In genomic region chr1:5709976-5710375, GRCh38 we compare ENCODE assay signal across 21 cellular contexts.
"Had no signal": no experiment of that assay in that cellular context is flagged by ENCODE, and none has a peak within 500 bp of the region (broad histone marks: within the 10 kb centered on the region; RNA-seq: fewer than 3 reads in every experiment).

No MANE protein-coding gene starts in this region.

- H3K9me3 ChIP-seq: ovary, prostate gland had no signal

- H3K4me1 ChIP-seq: left lung, prostate gland, tibial nerve had no signal

- H3K36me3 ChIP-seq: left lung, ovary, prostate gland, tibial nerve had no signal

- H3K4me1 Mint-ChIP-seq: mesothelial cell of epicardium; naive thymus-derived CD8-positive, alpha-beta T cell had no signal

- DNase-seq: activated CD4-positive, alpha-beta T cell treated with anti-CD3 and anti-CD28 coated beads for 1 hour; activated CD4-positive, alpha-beta T cell treated with anti-CD3 and anti-CD28 coated beads, Interleukin-2, amount 50 U/mL, for 1 hour; activated CD8-positive, alpha-beta T cell treated with anti-CD3 and anti-CD28 coated beads, Interleukin-2, amount 10 ng/mL, durations not matched to agents 7 days and 5 days; activated gamma-delta T cell; caudate nucleus; dermis blood vessel endothelial cell; effector memory CD4-positive, alpha-beta T cell; foreskin melanocyte; immature natural killer cell; naive thymus-derived CD8-positive, alpha-beta T cell; ovary; stimulated activated CD4-positive, alpha-beta T cell treated with anti-CD3 and anti-CD28 coated beads, Interleukin-4, amount 100 ng/mL, for 24 hours; stimulated activated naive CD8-positive, alpha-beta T cell treated with anti-CD3 and anti-CD28 coated beads, Interleukin-15, Interleukin-2, amounts not matched to agents 100 U/mL and 50 U/mL, for 24 hours; T-helper 9 cell had no signal

- H3K27ac ChIP-seq: left lung, ovary, prostate gland, tibial nerve had no signal

- H3K27ac Mint-ChIP-seq: activated CD8-positive, alpha-beta T cell treated with anti-CD3 and anti-CD28 coated beads, Interleukin-2, amount 10 ng/mL, durations not matched to agents 7 days and 5 days; activated naive CD4-positive, alpha-beta T cell treated with anti-CD3 and anti-CD28 coated beads, Interleukin-2, amount 50 U/mL, for 72 hours; activated T-helper 1 cell treated with anti-CD3 and anti-CD28 coated beads, Interleukin-12 subunit alpha, Interleukin-12 subunit beta, Interleukin-2, Interleukin-4 antibody, amounts not matched to agents 30 ng/mL and 10 ng/mL and 1 ng/mL, durations not matched to agents 14 hours and 24 hours and 36 hours; brain; mesothelial cell of epicardium; naive thymus-derived CD8-positive, alpha-beta T cell had no signal

- H3K36me3 Mint-ChIP-seq: activated naive CD4-positive, alpha-beta T cell treated with anti-CD3 and anti-CD28 coated beads, Interleukin-2, amount 50 U/mL, for 72 hours; brain; immature natural killer cell; naive thymus-derived CD8-positive, alpha-beta T cell had no signal

- H3K9me3 Mint-ChIP-seq: activated naive CD4-positive, alpha-beta T cell treated with anti-CD3 and anti-CD28 coated beads, Interleukin-2, amount 50 U/mL, for 72 hours had no signal

- H3K4me3 Mint-ChIP-seq: activated CD8-positive, alpha-beta T cell treated with anti-CD3 and anti-CD28 coated beads, Interleukin-2, amount 10 ng/mL, durations not matched to agents 7 days and 5 days; activated T-helper 1 cell treated with anti-CD3 and anti-CD28 coated beads, Interleukin-12 subunit alpha, Interleukin-12 subunit beta, Interleukin-2, Interleukin-4 antibody, amounts not matched to agents 30 ng/mL and 10 ng/mL and 1 ng/mL, durations not matched to agents 14 hours and 24 hours and 36 hours; brain; immature natural killer cell; mesothelial cell of epicardium; naive thymus-derived CD8-positive, alpha-beta T cell had no signal

- H3K4me3 ChIP-seq: left lung, ovary, prostate gland, tibial nerve had no signal
